8 cellular contexts compared by ENCODE assay signal in the genomic region with DNA sequence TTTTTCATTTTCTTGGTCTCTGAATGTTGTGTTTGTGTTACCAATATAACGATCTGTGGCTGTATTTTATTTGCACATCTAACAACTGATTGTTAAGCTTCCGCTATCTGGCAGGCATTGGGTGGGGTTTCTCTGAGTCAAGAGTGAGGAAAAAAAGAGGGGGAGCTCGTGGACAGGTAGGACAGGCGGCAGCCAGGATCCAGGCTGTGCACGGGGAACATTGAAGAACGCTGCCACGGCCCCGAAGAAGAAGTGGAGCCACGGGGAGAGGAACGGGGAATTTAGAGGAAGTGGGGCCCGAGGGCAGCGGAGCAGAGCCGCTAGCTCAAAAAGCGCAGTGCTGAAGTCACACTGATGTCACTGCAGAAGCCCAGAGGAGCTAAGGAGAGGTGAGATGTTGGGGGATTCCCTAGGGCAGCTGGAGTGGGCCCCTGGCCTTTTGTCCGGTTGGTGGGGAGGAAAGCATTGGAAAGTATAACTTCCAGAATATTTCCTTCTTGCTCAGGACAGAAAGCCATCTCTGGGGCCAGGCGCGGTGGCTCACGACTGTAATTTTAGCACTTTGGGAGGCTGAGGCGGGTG. TPM values are rescaled to one million over a fixed set of nuclear protein-coding genes. Genes with fewer than 3 reads are reported as not detected.
DNase-seq lines count a peak whose midpoint lies in the region; ATAC-seq and TF ChIP-seq lines count a peak whose summit lies in the region.

No MANE protein-coding gene starts in this region.

- H3K27ac Mint-ChIP-seq in activated CD8-positive, alpha-beta T cell treated with anti-CD3 and anti-CD28 coated beads, Interleukin-2, amount 10 ng/mL, durations not matched to agents 7 days and 5 days, result peak overlapping the region; percentile 93

- no peak overlapping the region for H4K91ac ChIP-seq in trophoblast cell (ENCODE audit: low read depth, low read length)

- H3K9me3 ChIP-seq in trophoblast cell (ENCODE audit: insufficient read depth, low read depth, low read length), result peaks cover 2% of the 10 kb centered on the region

- H3K79me1 ChIP-seq in trophoblast cell (ENCODE audit: low read length), result no peaks in the 10 kb centered on the region

- no peak overlapping the region for H3K9ac ChIP-seq in trophoblast cell (ENCODE audit: low read length)

- H3K9me3 Mint-ChIP-seq in activated CD8-positive, alpha-beta T cell treated with anti-CD3 and anti-CD28 coated beads, Interleukin-2, amount 10 ng/mL, durations not matched to agents 7 days and 5 days (ENCODE audit: insufficient read depth), result no peaks in the 10 kb centered on the region

- TF ChIP-seq CTCF in LNCaP clone FGC (IDR thresholded peaks at IDR 0.05; ENCODE audit: control insufficient read depth, extremely low read depth, insufficient read depth), result no peak

- H3K27me3 ChIP-seq in trophoblast cell (ENCODE audit: insufficient read depth, low read length), result no peaks in the 10 kb centered on the region

- H3K4me3 ChIP-seq in GM08714 (ENCODE audit: low read length) (peak overlapping the region; percentile 65; the same call in 1 of the 2 replicates), LNCaP clone FGC (ENCODE audit: low read depth, low read length) (peak overlapping the region; percentile 6; the same call in 1 of the 2 replicates), trophoblast cell (ENCODE audit: low read depth, low read length) (no peak overlapping the region)

- H2AK5ac ChIP-seq in trophoblast cell (ENCODE audit: low read length), result no peak overlapping the region

- H2BK120ac ChIP-seq in trophoblast cell (ENCODE audit: insufficient read depth, low read length, poor library complexity), result no peak overlapping the region

- no peak overlapping the region for H3K14ac ChIP-seq in trophoblast cell (ENCODE audit: low read length)

- H3K36me3 ChIP-seq in trophoblast cell (ENCODE audit: control insufficient read depth in 1 of 2, insufficient read depth in 2 of 2, low read length in 2 of 2), result no peaks in the 10 kb centered on the region

- no peaks in the 10 kb centered on the region for H3K36me3 Mint-ChIP-seq in activated CD8-positive, alpha-beta T cell treated with anti-CD3 and anti-CD28 coated beads, Interleukin-2, amount 10 ng/mL, durations not matched to agents 7 days and 5 days (ENCODE audit: low read depth)

- no peaks in the 10 kb centered on the region for H3K4me1 ChIP-seq in trophoblast cell (ENCODE audit: control insufficient read depth in 1 of 2, insufficient read depth in 2 of 2, low read length in 2 of 2)

- peak; percentile 77 for ATAC-seq in GM21619 (IDR thresholded peaks at IDR 0.05; ENCODE audit: unreplicated experiment)
- peak; percentile 59 for ATAC-seq in activated CD8-positive, alpha-beta T cell treated with anti-CD3 and anti-CD28 coated beads, Interleukin-2, amount 10 ng/mL, durations not matched to agents 7 days and 5 days
- peak; percentile 30 for ATAC-seq in esophagus mucosa

- no peak overlapping the region for H3K18ac ChIP-seq in trophoblast cell (ENCODE audit: low read length)

- WGBS in trophoblast cell (ENCODE audit: extremely low coverage, insufficient coverage, insufficient read length), result no CpG with 5 or more reads among the region's 19 CpGs

- H3K4me1 Mint-ChIP-seq in activated CD8-positive, alpha-beta T cell treated with anti-CD3 and anti-CD28 coated beads, Interleukin-2, amount 10 ng/mL, durations not matched to agents 7 days and 5 days (ENCODE audit: low read depth), result peaks cover 20% of the 10 kb centered on the region

- no peaks in the 10 kb centered on the region for H3K79me2 ChIP-seq in trophoblast cell (ENCODE audit: control insufficient read depth, insufficient read depth, low read length, poor library complexity)

- peak overlapping the region; percentile 64 for H4K12ac ChIP-seq in trophoblast cell (ENCODE audit: low read depth, low read length)

- H3K4me3 Mint-ChIP-seq in activated CD8-positive, alpha-beta T cell treated with anti-CD3 and anti-CD28 coated beads, Interleukin-2, amount 10 ng/mL, durations not matched to agents 7 days and 5 days, result peak overlapping the region; percentile 82

- H2AFZ ChIP-seq in trophoblast cell (ENCODE audit: insufficient read depth, low read length, poor library complexity), result peak overlapping the region; percentile 35

- H2BK5ac ChIP-seq in trophoblast cell (ENCODE audit: low read depth, low read length, poor library complexity), result no peak overlapping the region

- H3K23ac ChIP-seq in trophoblast cell (ENCODE audit: low read length), result no peak overlapping the region

- H2BK12ac ChIP-seq in trophoblast cell (ENCODE audit: low read length), result peak overlapping the region; percentile 25

- POLR2A ChIA-PET in activated CD8-positive, alpha-beta T cell treated with anti-CD3 and anti-CD28 coated beads, Interleukin-2, amount 10 ng/mL, durations not matched to agents 7 days and 5 days (lab: Charles Lee), result interaction anchor here (0.6 to 2.2 kb wide), 27 partner anchors 8 to 310 kb away, joined by 3 to 40 read pairs (median 6); partner anchors contain the start of gene DNMT3A

- CTCF ChIA-PET in activated CD8-positive, alpha-beta T cell treated with anti-CD3 and anti-CD28 coated beads, Interleukin-2, amount 10 ng/mL, durations not matched to agents 7 days and 5 days (lab: Charles Lee), result interaction anchor here (0.6 to 3.1 kb wide), 76 partner anchors 10 to 1436 kb away, joined by 3 to 110 read pairs (median 5); partner anchors contain the start of genes ASXL2, ATAD2B and DNMT3A

- H3K4ac ChIP-seq in trophoblast cell (ENCODE audit: low read depth, low read length), result no peak overlapping the region

- H3K4me2 ChIP-seq in trophoblast cell (ENCODE audit: low read length), result no peak overlapping the region

- peak overlapping the region; percentile 47 for H4K8ac ChIP-seq in trophoblast cell (ENCODE audit: low read depth, low read length)

- no peak overlapping the region for H3K27ac ChIP-seq in trophoblast cell (ENCODE audit: low read depth, low read length)

- DNase-seq in LNCaP clone FGC (ENCODE audit: low read depth), result no peak
- DNase-seq in activated CD8-positive, alpha-beta T cell treated with anti-CD3 and anti-CD28 coated beads, Interleukin-2, amount 10 ng/mL, durations not matched to agents 7 days and 5 days, result peak; percentile 74
- peak in 1 of 2 donors; percentile 26 for DNase-seq in trophoblast cell
- DNase-seq in cerebellar cortex (ENCODE audit: low spot score), result no peak
- DNase-seq in NCI-H128 (lab: John Stamatoyannopoulos, UW; ENCODE audit: unreplicated experiment), result no peak

- no peaks in the 10 kb centered on the region for H3K27me3 Mint-ChIP-seq in activated CD8-positive, alpha-beta T cell treated with anti-CD3 and anti-CD28 coated beads, Interleukin-2, amount 10 ng/mL, durations not matched to agents 7 days and 5 days (ENCODE audit: low read depth)

RNA-seq across cellular contexts. Expression of gene DNMT3A, which starts 20.9 kb away (rescaled TPM):
- 10 to 100 TPM; 76.4 to 79.8 TPM for total RNA-seq in activated CD8-positive, alpha-beta T cell treated with anti-CD3 and anti-CD28 coated beads, Interleukin-2, amount 10 ng/mL, durations not matched to agents 7 days and 5 days
- total RNA-seq in esophagus mucosa, result 9.5 TPM
- polyA plus RNA-seq in trophoblast cell (2013), result 23.3 and 25.8 TPM in 2 replicates
